In the genomic region with DNA sequence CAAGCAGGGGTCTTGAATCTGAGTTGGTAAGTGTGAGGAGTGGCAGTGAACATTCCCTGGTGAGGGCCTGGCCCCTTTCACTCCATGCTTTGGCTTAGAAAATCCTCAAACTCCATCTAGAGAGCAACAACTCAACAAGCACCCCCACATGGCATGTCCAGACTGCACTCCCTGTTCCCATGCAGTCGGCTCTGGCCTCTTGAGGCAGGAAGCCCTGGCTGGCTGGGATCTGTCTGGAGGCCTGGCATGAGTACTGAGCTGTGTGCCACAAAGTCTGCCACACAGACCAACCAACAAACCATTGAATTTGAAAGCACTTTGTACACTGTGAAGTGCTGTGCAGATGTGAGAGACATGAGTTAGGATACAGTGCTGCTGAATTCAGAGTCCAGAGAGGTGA, we compare ENCODE assay signal across 22 cellular contexts. TPM values are rescaled to one million over a fixed set of nuclear protein-coding genes. Genes with fewer than 3 reads are reported as not detected.
DNase-seq lines count a peak whose midpoint lies in the region; TF ChIP-seq lines count a peak whose summit lies in the region.
"Had no signal": no experiment of that assay in that cellular context is flagged by ENCODE, and none has a peak within 500 bp of the region (broad histone marks: within the 10 kb centered on the region; RNA-seq: fewer than 3 reads in every experiment).

No MANE protein-coding gene starts in this region.

- H3K27me3 Mint-ChIP-seq in brain, result peaks cover 8% of the 10 kb centered on the region
- H3K27me3 Mint-ChIP-seq: activated CD4-positive, alpha-beta T cell treated with anti-CD3 and anti-CD28 coated beads for 36 hours had no signal

- peak overlapping the region in 4 of 5 experiments; percentile 15 to 92 (median 56) for H3K27ac Mint-ChIP-seq in brain
- H3K27ac Mint-ChIP-seq: activated CD4-positive, alpha-beta T cell treated with anti-CD3 and anti-CD28 coated beads for 36 hours had no signal

- TF ChIP-seq POLR2A in thyroid gland (IDR thresholded peaks at IDR 0.05) (no peak), adrenal gland (IDR thresholded peaks at IDR 0.05) (no peak)

- no peak for TF ChIP-seq CTCF in cardiac muscle cell (IDR thresholded peaks at IDR 0.05; ENCODE audit: low read depth, low read length)
- TF ChIP-seq CTCF in right atrium auricular region (IDR thresholded peaks at IDR 0.05), result no peak
- no peak for TF ChIP-seq CTCF in brain (conservative IDR thresholded peaks at IDR 0.05)
- TF ChIP-seq CTCF in thyroid gland (IDR thresholded peaks at IDR 0.05), result no peak
- TF ChIP-seq CTCF in adrenal gland (IDR thresholded peaks at IDR 0.05), result no peak

- H3K27me3 ChIP-seq in cardiac muscle cell (no peaks in the 10 kb centered on the region), right atrium auricular region (no peaks in the 10 kb centered on the region), thyroid gland (no peaks in the 10 kb centered on the region), adrenal gland (no peaks in the 10 kb centered on the region)
- H3K27me3 ChIP-seq: colonic mucosa, vagina had no signal

- H3K4me3 Mint-ChIP-seq in brain, result peak overlapping the region in 1 of 5 experiments; percentile 10
- H3K4me3 Mint-ChIP-seq: activated CD4-positive, alpha-beta T cell treated with anti-CD3 and anti-CD28 coated beads for 36 hours had no signal

- no peaks in the 10 kb centered on the region for H3K36me3 ChIP-seq in cardiac muscle cell
- H3K36me3 ChIP-seq in right atrium auricular region, result no peaks in the 10 kb centered on the region
- no peaks in the 10 kb centered on the region for H3K36me3 ChIP-seq in thyroid gland
- H3K36me3 ChIP-seq in adrenal gland (replicated peaks in 1 of 2), result no peaks in the 10 kb centered on the region
- H3K36me3 ChIP-seq: colonic mucosa, lower lobe of right lung, vagina had no signal

- no peak for DNase-seq in cardiac muscle cell (ENCODE audit: low read depth in 1 of 2, low spot score in 1 of 2)
- DNase-seq in right atrium auricular region (ENCODE audit: low spot score), result no peak
- DNase-seq in medulla oblongata (ENCODE audit: extremely low spot score), result peak; percentile 48
- DNase-seq in thyroid gland, result peak; percentile 15 to 42
- DNase-seq in COR-L47 (lab: John Stamatoyannopoulos, UW), result no peak
- no peak for DNase-seq in adrenal gland
- no peak for DNase-seq in NCI-H1048 (lab: John Stamatoyannopoulos, UW)
- DNase-seq: activated CD4-positive, alpha-beta T cell treated with anti-CD3 and anti-CD28 coated beads for 36 hours; activated CD8-positive, alpha-beta memory T cell treated with anti-CD3 and anti-CD28 coated beads, Interleukin-2, amount 50 U/mL, for 4 hours; activated gamma-delta T cell treated with Interleukin-2 at 50 U/mL for 16 hours; Caco-2; colonic mucosa; lower lobe of right lung; NCI-H1930; NCI-H510A treated with DMSO at 0.1 percent for 48 hours; T1000 had no signal

- peaks cover 16% of the 10 kb centered on the region for H3K4me1 Mint-ChIP-seq in brain

- 0 to 43% methylated on average over 1 of the region's 1 CpG for WGBS in thyroid gland, 2 donors
- WGBS in adrenal gland, 4 donors, result 38 to 80% (median 53%) methylated on average over 1 of the region's 1 CpG; no CpG with 5 or more reads in 1 of the 4 donors

- peaks cover 0 to 2% (median 0%) of the 10 kb centered on the region in 5 experiments for H3K9me3 Mint-ChIP-seq in brain

- no peaks in the 10 kb centered on the region for H3K9me3 ChIP-seq in cardiac muscle cell (ENCODE audit: low read depth)
- H3K9me3 ChIP-seq in right atrium auricular region, result no peaks in the 10 kb centered on the region
- H3K9me3 ChIP-seq in thyroid gland, result no peaks in the 10 kb centered on the region
- no peaks in the 10 kb centered on the region for H3K9me3 ChIP-seq in adrenal gland (replicated peaks in 1 of 3)
- H3K9me3 ChIP-seq: Caco-2, colonic mucosa, lower lobe of right lung, vagina had no signal

- intact Hi-C loops in thyroid gland (cut with DNase I), result no loop called here
- intact Hi-C loops in adrenal gland (cut with DNase I), result no loop called here

- no peaks in the 10 kb centered on the region for H3K36me3 Mint-ChIP-seq in brain

- peaks cover 10% of the 10 kb centered on the region for H3K4me1 ChIP-seq in cardiac muscle cell (ENCODE audit: low read depth)
- H3K4me1 ChIP-seq in right atrium auricular region, result peaks cover 0 to 18% of the 10 kb centered on the region in 2 donors
- H3K4me1 ChIP-seq in thyroid gland, result no peaks in the 10 kb centered on the region
- H3K4me1 ChIP-seq in adrenal gland (replicated peaks in 1 of 2), result peaks cover 0 to 18% of the 10 kb centered on the region in 2 donors
- H3K4me1 ChIP-seq: colonic mucosa had no signal

- H3K4me3 ChIP-seq in cardiac muscle cell (no peak overlapping the region), right atrium auricular region (no peak overlapping the region), thyroid gland (replicated peaks in 1 of 3) (no peak overlapping the region), adrenal gland (no peak overlapping the region)
- H3K4me3 ChIP-seq: colonic mucosa, lower lobe of right lung, vagina had no signal

- peak overlapping the region; percentile 5 for H3K27ac ChIP-seq in cardiac muscle cell
- no peak overlapping the region for H3K27ac ChIP-seq in right atrium auricular region
- H3K27ac ChIP-seq in thyroid gland, result no peak overlapping the region
- H3K27ac ChIP-seq in adrenal gland, result no peak overlapping the region
- H3K27ac ChIP-seq: colonic mucosa, lower lobe of right lung, vagina had no signal

RNA-seq across cellular contexts. Expression of a gene that starts 25.2 kb away (rescaled TPM):
- total RNA-seq in cardiac muscle cell, result 5.6 and 7.6 TPM in 2 replicates
- 10.4 and 14.2 TPM in 2 replicates for polyA plus RNA-seq in cardiac muscle cell
- 10 to 100 TPM in 1 of 2 donors, 1 to 10 TPM in 1; 8.7 to 10.6 TPM for total RNA-seq in right atrium auricular region
- 11.9 TPM for polyA plus RNA-seq in brain (ENCODE audit: insufficient read depth, low read depth, low replicate concordance)
- total RNA-seq in thyroid gland, result 10 to 100 TPM; 10.6 to 14.7 (median 11.5) TPM
- 10 to 100 TPM in 7 of 8 donors, 1 to 10 TPM in 1; 8.1 to 34.5 (median 13.8) TPM for total RNA-seq in adrenal gland
- polyA plus RNA-seq in adrenal gland, result 10 to 100 TPM in 1 of 3 donors, 1 to 10 TPM in 2; 3.1 to 18.0 (median 4.3) TPM

RNA-seq across cellular contexts. Expression of a gene that starts 40.0 kb away (rescaled TPM):
- total RNA-seq in cardiac muscle cell, result not detected in 2 replicates
- not detected in 2 replicates for polyA plus RNA-seq in cardiac muscle cell
- total RNA-seq in right atrium auricular region, result not detected
- 1.6 TPM for polyA plus RNA-seq in brain (ENCODE audit: insufficient read depth, low read depth, low replicate concordance)
- total RNA-seq in thyroid gland, result 1 to 10 TPM in 1 of 4 donors, under 1 TPM in 2, not detected in 1; 0.75 to 1.1 (median 0.94) TPM
- under 1 TPM in 5 of 8 donors, not detected in 3; 0.40 to 0.79 (median 0.55) TPM for total RNA-seq in adrenal gland
- polyA plus RNA-seq in adrenal gland, result 1 to 10 TPM in 1 of 3 donors, under 1 TPM in 2; 0.20 to 1.9 (median 0.57) TPM
- total RNA-seq: M059J, renal cortical epithelial cell, SK-MEL-5 had no signal
- polyA plus RNA-seq: neural cell had no signal

RNA-seq across cellular contexts. Expression of a gene that starts 53.3 kb away (rescaled TPM):
- 40.4 and 42.1 TPM in 2 replicates for total RNA-seq in cardiac muscle cell
- 14.0 and 20.3 TPM in 2 replicates for polyA plus RNA-seq in cardiac muscle cell
- 10 to 100 TPM; 44.1 to 70.7 TPM for total RNA-seq in right atrium auricular region
- 12.7 TPM for polyA plus RNA-seq in brain (ENCODE audit: insufficient read depth, low read depth, low replicate concordance)
- 10 to 100 TPM; 64.8 to 88.2 (median 82.2) TPM for total RNA-seq in thyroid gland
- 10 to 100 TPM; 34.7 to 63.5 (median 46.6) TPM for total RNA-seq in adrenal gland
- polyA plus RNA-seq in adrenal gland, result 10 to 100 TPM in 2 of 3 donors, 1 to 10 TPM in 1; 4.5 to 22.4 (median 11.7) TPM

Comparison
In these comparisons a context has a peak if more than half of its experiments do, and no peak if none do; other contexts are left out.
1. DNase-seq: peak in medulla oblongata (single experiment) and thyroid gland (2 of 2); none in cardiac muscle cell (0 of 2), right atrium auricular region (single experiment), COR-L47 (single experiment), adrenal gland (0 of 7) and NCI-H1048 (single experiment).